ENCODE assay signal across 6 cellular contexts in the genomic region with DNA sequence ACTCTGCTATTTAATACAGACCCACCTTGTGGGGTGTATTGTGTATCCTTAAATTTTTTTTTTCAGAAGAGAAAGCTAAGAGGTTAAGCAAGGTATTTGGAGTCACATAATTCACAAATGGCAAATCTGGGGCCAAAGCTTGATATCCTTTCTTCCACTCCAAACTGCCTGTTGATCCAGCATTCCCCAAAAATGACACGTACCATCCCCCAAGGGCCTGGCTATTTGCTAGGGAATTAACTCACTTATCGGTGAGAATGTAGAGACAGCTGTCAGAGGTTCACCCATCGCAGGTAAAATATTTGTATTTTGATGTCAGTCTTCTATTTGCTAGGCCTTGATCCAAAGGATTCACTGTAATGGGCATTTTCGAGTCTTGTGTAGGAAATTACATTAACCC.
"Had no signal": no experiment of that assay in that cellular context is flagged by ENCODE, and none has a peak within 500 bp of the region (broad histone marks: within the 10 kb centered on the region; RNA-seq: fewer than 3 reads in every experiment).

No MANE protein-coding gene starts in this region.

- H3K27ac ChIP-seq: HL-60 had no signal

- DNase-seq: H7, HFFc6 had no signal

- H3K27ac Mint-ChIP-seq: GM23338, HFFc6, IgD-negative memory B cell had no signal

- H3K4me3 Mint-ChIP-seq: GM23338, HFFc6, IgD-negative memory B cell had no signal

- H3K36me3 ChIP-seq: HAP-1 had no signal

- H3K4me1 ChIP-seq: HAP-1 had no signal

- H3K9me3 ChIP-seq: HAP-1 had no signal

- H3K4me3 ChIP-seq: GM23338, HAP-1 had no signal
